In the genomic region with DNA sequence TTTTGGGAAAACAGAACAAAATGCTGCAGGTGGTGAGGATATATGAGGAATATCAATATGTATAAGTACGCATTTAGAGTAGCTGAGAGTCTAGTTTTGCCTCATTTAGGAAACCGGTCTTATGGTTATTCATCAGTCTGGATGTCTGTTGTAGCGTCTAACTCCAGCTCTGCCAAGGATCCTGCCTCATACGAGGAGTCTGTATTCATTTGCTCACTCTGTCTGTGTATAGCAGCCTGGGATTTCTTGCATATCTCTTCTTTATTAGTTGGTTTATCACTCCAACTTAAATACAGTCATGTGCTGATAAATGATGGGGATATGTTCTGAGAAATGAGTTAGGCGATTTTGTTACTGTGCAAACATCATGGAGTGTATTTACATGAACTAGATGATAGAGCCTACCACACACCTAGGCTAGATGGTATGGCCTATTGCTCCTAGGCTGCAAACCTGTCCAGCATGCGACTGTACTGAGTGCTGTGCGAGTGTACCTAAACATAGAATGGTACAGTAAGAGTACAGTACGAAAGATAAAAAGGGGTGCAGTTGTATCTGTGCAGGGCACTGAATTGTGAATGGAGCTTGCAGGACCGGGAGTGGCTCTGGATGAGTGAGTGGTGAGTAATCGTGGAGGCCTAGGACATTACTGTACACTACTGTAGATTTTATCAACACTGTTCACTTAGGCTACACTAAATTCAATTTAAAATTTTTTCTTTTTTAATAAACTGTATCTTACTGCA, we compare ENCODE assay signal across 11 cellular contexts.
DNase-seq lines count a peak whose midpoint lies in the region; ATAC-seq, FAIRE-seq and TF ChIP-seq lines count a peak whose summit lies in the region.
"Had no signal": no experiment of that assay in that cellular context is flagged by ENCODE, and none has a peak within 500 bp of the region (broad histone marks: within the 10 kb centered on the region; RNA-seq: fewer than 3 reads in every experiment).

No MANE protein-coding gene starts in this region.

- H3K27ac ChIP-seq in IMR-90 (ENCODE audit: insufficient read depth, low read length) (peak overlapping the region; percentile 36; the same call in 1 of the 2 replicates), astrocyte (ENCODE audit: low read depth, low read length) (peak overlapping the region; percentile 41)

- no TSS peak for BruUV-seq in IMR-90 (replicated peaks; lab: Mats Ljungman, UMichigan)

- H2AFZ ChIP-seq in IMR-90 (replicated peaks; ENCODE audit: low read length, poor library complexity) (peak overlapping the region; percentile 82), astrocyte (ENCODE audit: low read depth, low read length) (no peak overlapping the region)

- peak overlapping the region; percentile 57; the same call in 1 of the 2 replicates for H3K14ac ChIP-seq in IMR-90 (replicated peaks; ENCODE audit: low read depth, low read length)

- peak overlapping the region; percentile 4 for H3K27ac Mint-ChIP-seq in astrocyte (ENCODE audit: unreplicated experiment)
- no peak overlapping the region for H3K27ac Mint-ChIP-seq in activated naive CD4-positive, alpha-beta T cell treated with anti-CD3 and anti-CD28 coated beads, Interleukin-2, amount 10 ng/mL, durations not matched to agents 7 days and 5 days
- no peak overlapping the region for H3K27ac Mint-ChIP-seq in activated T-helper 2 cell treated with anti-CD3 and anti-CD28 coated beads, Interferon-gamma antibody, Interleukin-2, Interleukin-4, amounts not matched to agents 10 μg/mL and 5 μg/mL and 100 μg/mL, durations not matched to agents 14 hours and 24 hours and 36 hours
- H3K27ac Mint-ChIP-seq: nephron had no signal

- TF ChIP-seq CTCF in BE2C (IDR thresholded peaks at IDR 0.05; ENCODE audit: low read depth, low read length) (no peak), IMR-90 (conservative IDR thresholded peaks at IDR 0.05; ENCODE audit: low read depth, low read length) (no peak), astrocyte (IDR thresholded peaks at IDR 0.05; ENCODE audit: insufficient read depth, low read depth, low read length) (no peak), kidney epithelial cell (IDR thresholded peaks at IDR 0.05; ENCODE audit: insufficient read depth, low read length, poor library complexity, severe bottlenecking) (no peak)

- dilution Hi-C loops in IMR-90 (cut with HindIII; ENCODE audit: low sequenced_read_pairs, unreplicated experiment), result no loop called here

- H2AK9ac ChIP-seq in IMR-90 (replicated peaks; ENCODE audit: low read depth, low read length, poor library complexity), result no peak overlapping the region

- no peak overlapping the region for H3K56ac ChIP-seq in IMR-90 (ENCODE audit: extremely low read depth, insufficient read depth, low read length)

- H3K9me3 ChIP-seq in BE2C, result no peaks in the 10 kb centered on the region
- H3K9me3 ChIP-seq in IMR-90 (ENCODE audit: control insufficient read depth, insufficient read depth, low read length), result no peaks in the 10 kb centered on the region
- no peaks in the 10 kb centered on the region for H3K9me3 ChIP-seq in astrocyte (ENCODE audit: insufficient read depth, low read depth, low read length)

- intact Hi-C loops in IMR-90 (cut with micrococcal nuclease), result no loop called here
- intact Hi-C loops in activated T-helper 2 cell treated with anti-CD3 and anti-CD28 coated beads, Interferon-gamma antibody, Interleukin-2, Interleukin-4, amounts not matched to agents 10 μg/mL and 5 μg/mL and 100 μg/mL, durations not matched to agents 14 hours and 24 hours and 36 hours (cut with micrococcal nuclease), result no loop called here

- in situ Hi-C loops in IMR-90 (cut with MboI; ENCODE audit: low sequenced_read_pairs), result no loop called here

- H3K4me3 Mint-ChIP-seq in astrocyte (ENCODE audit: unreplicated experiment), result no peak overlapping the region
- no peak overlapping the region for H3K4me3 Mint-ChIP-seq in activated naive CD4-positive, alpha-beta T cell treated with anti-CD3 and anti-CD28 coated beads, Interleukin-2, amount 10 ng/mL, durations not matched to agents 7 days and 5 days
- H3K4me3 Mint-ChIP-seq in activated T-helper 2 cell treated with anti-CD3 and anti-CD28 coated beads, Interferon-gamma antibody, Interleukin-2, Interleukin-4, amounts not matched to agents 10 μg/mL and 5 μg/mL and 100 μg/mL, durations not matched to agents 14 hours and 24 hours and 36 hours (ENCODE audit: low read depth), result no peak overlapping the region
- H3K4me3 Mint-ChIP-seq: activated T-cell treated with anti-CD3 and anti-CD28 coated beads, Interleukin-2, amount 50 U/mL, for 4 hours; CD14-positive monocyte; nephron had no signal

- FAIRE-seq in astrocyte (lab: Jason Lieb, UNC), result peak; percentile 87

- H4K20me1 ChIP-seq in IMR-90 (ENCODE audit: insufficient read depth, low read length), result no peaks in the 10 kb centered on the region
- no peaks in the 10 kb centered on the region for H4K20me1 ChIP-seq in astrocyte (ENCODE audit: insufficient read depth, low read length)

- H3K79me1 ChIP-seq in IMR-90 (ENCODE audit: low read depth in 1 of 2, low read length in 2 of 2), result peaks cover 9 to 20% of the 10 kb centered on the region in 2 experiments

- ATAC-seq in IMR-90 (ENCODE audit: low read depth), result peak; percentile 99
- ATAC-seq in HG03565 (IDR thresholded peaks at IDR 0.05; ENCODE audit: unreplicated experiment), result no peak
- ATAC-seq: activated T-cell treated with anti-CD3 and anti-CD28 coated beads, Interleukin-2, amount 50 U/mL, for 4 hours had no signal

- peak overlapping the region; percentile 76 for H2BK5ac ChIP-seq in IMR-90 (ENCODE audit: low read depth, low read length, poor library complexity, severe bottlenecking)

- peak overlapping the region; percentile 61; the same call in 1 of the 2 replicates for H4K91ac ChIP-seq in IMR-90 (ENCODE audit: insufficient read depth, low read depth, low read length)

- DNase-seq in BE2C (peak; percentile 39), IMR-90 (peak; percentile 86), astrocyte (ENCODE audit: low read depth) (peak; percentile 81), kidney epithelial cell (ENCODE audit: low read depth) (peak; percentile 56)
- no peak for DNase-seq in stimulated activated CD8-positive, alpha-beta memory T cell treated with anti-CD3 and anti-CD28 coated beads, Interleukin-4, amount 100 ng/mL, for 48 hours
- no peak for DNase-seq in activated naive CD4-positive, alpha-beta T cell treated with anti-CD3 and anti-CD28 coated beads, Interleukin-2, amount 10 ng/mL, durations not matched to agents 7 days and 5 days
- no peak for DNase-seq in activated T-helper 2 cell treated with anti-CD3 and anti-CD28 coated beads, Interferon-gamma antibody, Interleukin-2, Interleukin-4, amounts not matched to agents 10 μg/mL and 5 μg/mL and 100 μg/mL, durations not matched to agents 14 hours and 24 hours and 36 hours (ENCODE audit: low spot score)
- DNase-seq: activated T-cell treated with anti-CD3 and anti-CD28 coated beads, Interleukin-2, amount 50 U/mL, for 4 hours had no signal

- H4K5ac ChIP-seq in IMR-90 (ENCODE audit: low read depth, low read length), result no peak overlapping the region

- H3K4me1 ChIP-seq in BE2C (0 out of 2 replicates have a peak, but pooled peaks cover 3% of the 10 kb centered on the region), IMR-90 (ENCODE audit: control insufficient read depth, insufficient read depth, low read length) (peaks cover 3% of the 10 kb centered on the region; the same call in 1 of the 2 replicates), astrocyte (ENCODE audit: insufficient read depth, low read length) (peaks cover 9% of the 10 kb centered on the region)

- H3K4me1 Mint-ChIP-seq in astrocyte (ENCODE audit: low read depth, unreplicated experiment), result peaks cover 17% of the 10 kb centered on the region
- H3K4me1 Mint-ChIP-seq in activated naive CD4-positive, alpha-beta T cell treated with anti-CD3 and anti-CD28 coated beads, Interleukin-2, amount 10 ng/mL, durations not matched to agents 7 days and 5 days, result no peaks in the 10 kb centered on the region
- H3K4me1 Mint-ChIP-seq in activated T-helper 2 cell treated with anti-CD3 and anti-CD28 coated beads, Interferon-gamma antibody, Interleukin-2, Interleukin-4, amounts not matched to agents 10 μg/mL and 5 μg/mL and 100 μg/mL, durations not matched to agents 14 hours and 24 hours and 36 hours (ENCODE audit: low read depth), result no peaks in the 10 kb centered on the region
- H3K4me1 Mint-ChIP-seq: CD14-positive monocyte had no signal

- H3K36me3 ChIP-seq in BE2C (no peaks in the 10 kb centered on the region), IMR-90 (ENCODE audit: control insufficient read depth, insufficient read depth, low read length) (no peaks in the 10 kb centered on the region), astrocyte (ENCODE audit: insufficient read depth, low read length) (no peaks in the 10 kb centered on the region), kidney epithelial cell (ENCODE audit: control insufficient read depth, insufficient read depth, low read length) (no peaks in the 10 kb centered on the region)

- H3K4me3 ChIP-seq in BE2C (ENCODE audit: low read depth, low read length) (no peak overlapping the region), IMR-90 (ENCODE audit: insufficient read depth, low read depth, low read length) (no peak overlapping the region; the same call in 1 of the 2 replicates), astrocyte (ENCODE audit: insufficient read depth, low read depth, low read length) (peak overlapping the region; percentile 24), kidney epithelial cell (ENCODE audit: low read depth, low read length) (no peak overlapping the region)

- H2AK5ac ChIP-seq in IMR-90 (ENCODE audit: low read depth, low read length), result peak overlapping the region; percentile 56; the same call in 1 of the 2 replicates

- H4K8ac ChIP-seq in IMR-90 (ENCODE audit: low read depth in 2 of 2, low read length in 2 of 2), result peak overlapping the region in 1 of 2 experiments; percentile 82; a peak in 2 of 4 replicates

- no peak for TF ChIP-seq POLR2A in IMR-90 (IDR thresholded peaks at IDR 0.05; ENCODE audit: low read depth, low read length)

- H3K4ac ChIP-seq in IMR-90 (ENCODE audit: low read depth, low read length), result peak overlapping the region; percentile 47

- H3K36me3 Mint-ChIP-seq in astrocyte (ENCODE audit: low read depth, unreplicated experiment), result no peaks in the 10 kb centered on the region
- H3K36me3 Mint-ChIP-seq in activated naive CD4-positive, alpha-beta T cell treated with anti-CD3 and anti-CD28 coated beads, Interleukin-2, amount 10 ng/mL, durations not matched to agents 7 days and 5 days, result no peaks in the 10 kb centered on the region
- no peaks in the 10 kb centered on the region for H3K36me3 Mint-ChIP-seq in activated T-helper 2 cell treated with anti-CD3 and anti-CD28 coated beads, Interferon-gamma antibody, Interleukin-2, Interleukin-4, amounts not matched to agents 10 μg/mL and 5 μg/mL and 100 μg/mL, durations not matched to agents 14 hours and 24 hours and 36 hours (ENCODE audit: low read depth)

- H3K9ac ChIP-seq in IMR-90 (ENCODE audit: low read depth, low read length) (no peak overlapping the region; the same call in 1 of the 2 replicates), astrocyte (ENCODE audit: low read length) (peak overlapping the region; percentile 1)

- no peaks in the 10 kb centered on the region for H3K9me3 Mint-ChIP-seq in astrocyte (ENCODE audit: unreplicated experiment)
- no peaks in the 10 kb centered on the region for H3K9me3 Mint-ChIP-seq in activated naive CD4-positive, alpha-beta T cell treated with anti-CD3 and anti-CD28 coated beads, Interleukin-2, amount 10 ng/mL, durations not matched to agents 7 days and 5 days
- no peaks in the 10 kb centered on the region for H3K9me3 Mint-ChIP-seq in activated T-helper 2 cell treated with anti-CD3 and anti-CD28 coated beads, Interferon-gamma antibody, Interleukin-2, Interleukin-4, amounts not matched to agents 10 μg/mL and 5 μg/mL and 100 μg/mL, durations not matched to agents 14 hours and 24 hours and 36 hours
- H3K9me3 Mint-ChIP-seq: activated T-cell treated with anti-CD3 and anti-CD28 coated beads, Interleukin-2, amount 50 U/mL, for 4 hours; CD14-positive monocyte; nephron had no signal

- H3K27me3 Mint-ChIP-seq in astrocyte (ENCODE audit: low read depth, unreplicated experiment), result no peaks in the 10 kb centered on the region
- no peaks in the 10 kb centered on the region for H3K27me3 Mint-ChIP-seq in activated naive CD4-positive, alpha-beta T cell treated with anti-CD3 and anti-CD28 coated beads, Interleukin-2, amount 10 ng/mL, durations not matched to agents 7 days and 5 days
- H3K27me3 Mint-ChIP-seq in activated T-helper 2 cell treated with anti-CD3 and anti-CD28 coated beads, Interferon-gamma antibody, Interleukin-2, Interleukin-4, amounts not matched to agents 10 μg/mL and 5 μg/mL and 100 μg/mL, durations not matched to agents 14 hours and 24 hours and 36 hours (ENCODE audit: low read depth), result no peaks in the 10 kb centered on the region

- peaks cover 5% of the 10 kb centered on the region; the same call in 1 of the 2 replicates for H3K9me1 ChIP-seq in IMR-90 (ENCODE audit: insufficient read depth, low read length)

- no peak overlapping the region for H3K18ac ChIP-seq in IMR-90 (ENCODE audit: low read depth, low read length)

- TF ChIP-seq RAD21 in IMR-90 (IDR thresholded peaks at IDR 0.05; ENCODE audit: low read length), result no peak

- CTCF ChIA-PET in IMR-90 (lab: Yijun Ruan, JAX), result interaction anchor here (0.7 to 1.4 kb wide), 3 partner anchors 64 to 250 kb away, joined by 4 to 8 read pairs (median 7); no protein-coding TSS in a partner anchor
- CTCF ChIA-PET in activated naive CD4-positive, alpha-beta T cell treated with anti-CD3 and anti-CD28 coated beads, Interleukin-2, amount 10 ng/mL, durations not matched to agents 7 days and 5 days (lab: Charles Lee), result no interaction called here

- H3K4me2 ChIP-seq in IMR-90 (ENCODE audit: low read depth, low read length), result peak overlapping the region; percentile 96
- H3K4me2 ChIP-seq in astrocyte (ENCODE audit: low read length), result peak overlapping the region; percentile 78

- no CpG with 5 or more reads among the region's 10 CpGs for WGBS in IMR-90 (ENCODE audit: extremely low coverage in 2 of 2, insufficient read length in 1 of 2), 2 experiments

- H3K23ac ChIP-seq in IMR-90 (ENCODE audit: low read depth, low read length), result peak overlapping the region; percentile 5; the same call in 1 of the 2 replicates

- H3K79me2 ChIP-seq in astrocyte (ENCODE audit: insufficient read depth, low read length), result no peaks in the 10 kb centered on the region

- peak overlapping the region; percentile 84 for H2BK120ac ChIP-seq in IMR-90 (ENCODE audit: low read depth, low read length)

- H3K27me3 ChIP-seq in BE2C, result no peaks in the 10 kb centered on the region
- H3K27me3 ChIP-seq in IMR-90 (ENCODE audit: control insufficient read depth, insufficient read depth, low read length), result no peaks in the 10 kb centered on the region
- no peaks in the 10 kb centered on the region for H3K27me3 ChIP-seq in astrocyte (ENCODE audit: insufficient read depth, low read length)
- H3K27me3 ChIP-seq in kidney epithelial cell (ENCODE audit: control insufficient read depth, insufficient read depth, low read length), result no peaks in the 10 kb centered on the region

- H2BK20ac ChIP-seq in IMR-90 (ENCODE audit: low read depth, low read length), result peak overlapping the region; percentile 50; the same call in 1 of the 2 replicates

- POLR2A ChIA-PET in IMR-90 (lab: Charles Lee; ENCODE audit: unreplicated experiment), result no interaction called here

- peak overlapping the region; percentile 48; the same call in 2 of the 3 replicates for H2BK15ac ChIP-seq in IMR-90 (ENCODE audit: low read depth, low read length)

Comparison
In these comparisons a context has a peak if more than half of its experiments do, and no peak if none do; other contexts are left out.
1. DNase-seq: peak in BE2C (single experiment), IMR-90 (single experiment), astrocyte (single experiment) and kidney epithelial cell (single experiment); none in stimulated activated CD8-positive, alpha-beta memory T cell treated with anti-CD3 and anti-CD28 coated beads, Interleukin-4, amount 100 ng/mL, for 48 hours (single experiment), activated naive CD4-positive, alpha-beta T cell treated with anti-CD3 and anti-CD28 coated beads, Interleukin-2, amount 10 ng/mL, durations not matched to agents 7 days and 5 days (single experiment) and activated T-helper 2 cell treated with anti-CD3 and anti-CD28 coated beads, Interferon-gamma antibody, Interleukin-2, Interleukin-4, amounts not matched to agents 10 μg/mL and 5 μg/mL and 100 μg/mL, durations not matched to agents 14 hours and 24 hours and 36 hours (single experiment).